ENCODE assay signal across 2 cellular contexts in the genomic region with DNA sequence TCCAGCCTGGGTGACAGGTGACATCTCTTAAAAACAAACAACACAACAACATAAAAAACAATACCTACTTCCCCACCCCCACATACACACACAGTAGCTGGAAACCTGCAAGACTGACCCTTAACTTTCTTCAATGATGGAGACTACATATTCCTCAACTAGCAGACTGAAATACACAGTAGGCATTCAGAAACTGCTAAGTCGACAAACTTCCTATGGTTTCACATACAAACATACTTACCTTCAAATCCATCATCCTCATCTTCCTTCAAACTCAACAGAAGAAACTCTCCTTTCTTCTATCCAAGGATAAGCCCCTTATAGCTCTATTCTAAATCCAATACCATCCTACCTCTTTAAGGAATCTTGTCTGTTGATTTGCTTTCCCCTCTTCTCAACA.
TF ChIP-seq lines count a peak whose summit lies in the region.

No MANE protein-coding gene starts in this region.

TF ChIP-seq in IMR-90, 13 proteins besides CTCF, POLR2A, EP300 and RAD21:
- no peak for TF ChIP-seq MAZ (IDR thresholded peaks at IDR 0.05; ENCODE audit: borderline replicate concordance, low read depth, low read length)
- TF ChIP-seq, protein P1, sequence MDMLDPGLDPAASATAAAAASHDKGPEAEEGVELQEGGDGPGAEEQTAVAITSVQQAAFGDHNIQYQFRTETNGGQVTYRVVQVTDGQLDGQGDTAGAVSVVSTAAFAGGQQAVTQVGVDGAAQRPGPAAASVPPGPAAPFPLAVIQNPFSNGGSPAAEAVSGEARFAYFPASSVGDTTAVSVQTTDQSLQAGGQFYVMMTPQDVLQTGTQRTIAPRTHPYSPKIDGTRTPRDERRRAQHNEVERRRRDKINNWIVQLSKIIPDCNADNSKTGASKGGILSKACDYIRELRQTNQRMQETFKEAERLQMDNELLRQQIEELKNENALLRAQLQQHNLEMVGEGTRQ (IDR thresholded peaks at IDR 0.05; ENCODE audit: low read depth, low read length): no peak
- TF ChIP-seq MAFK (IDR thresholded peaks at IDR 0.05; ENCODE audit: low read depth, low read length): peak; percentile 49; the same call in 1 of the 2 replicates

TF ChIP-seq in K562, 482 proteins besides CTCF, POLR2A, EP300 and RAD21:
- TF ChIP-seq KDM4B (IDR thresholded peaks at IDR 0.05; ENCODE audit: borderline replicate concordance in 2 of 2, low read depth in 1 of 2) (no peak), CSDE1 (IDR thresholded peaks at IDR 0.05) (no peak), SOX6 (IDR thresholded peaks at IDR 0.05) (no peak), C11orf30 (IDR thresholded peaks at IDR 0.05; ENCODE audit: low read depth) (peak; percentile 84), CHD4 (IDR thresholded peaks at IDR 0.05; ENCODE audit: insufficient read depth, insufficient replicate concordance, low read depth, low read length, poor library complexity, severe bottlenecking) (no peak), ZBTB8A (IDR thresholded peaks at IDR 0.05; ENCODE audit: partially characterized antibody) (no peak), ZNF24 (IDR thresholded peaks at IDR 0.05) (no peak), MAFF (IDR thresholded peaks at IDR 0.05; ENCODE audit: low read length) (peak; percentile 15; the same call in 1 of the 2 replicates), ZNF316 (IDR thresholded peaks at IDR 0.05) (peak; percentile 88), MAFG (tag; conservative IDR thresholded peaks at IDR 0.05) (peak; percentile 76)
- TF ChIP-seq, protein P2, sequence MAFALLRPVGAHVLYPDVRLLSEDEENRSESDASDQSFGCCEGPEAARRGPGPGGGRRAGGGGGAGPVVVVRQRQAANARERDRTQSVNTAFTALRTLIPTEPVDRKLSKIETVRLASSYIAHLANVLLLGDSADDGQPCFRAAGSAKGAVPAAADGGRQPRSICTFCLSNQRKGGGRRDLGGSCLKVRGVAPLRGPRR (CRISPR knock-in tag; IDR thresholded peaks at IDR 0.05): no peak
- TF ChIP-seq, protein P3, sequence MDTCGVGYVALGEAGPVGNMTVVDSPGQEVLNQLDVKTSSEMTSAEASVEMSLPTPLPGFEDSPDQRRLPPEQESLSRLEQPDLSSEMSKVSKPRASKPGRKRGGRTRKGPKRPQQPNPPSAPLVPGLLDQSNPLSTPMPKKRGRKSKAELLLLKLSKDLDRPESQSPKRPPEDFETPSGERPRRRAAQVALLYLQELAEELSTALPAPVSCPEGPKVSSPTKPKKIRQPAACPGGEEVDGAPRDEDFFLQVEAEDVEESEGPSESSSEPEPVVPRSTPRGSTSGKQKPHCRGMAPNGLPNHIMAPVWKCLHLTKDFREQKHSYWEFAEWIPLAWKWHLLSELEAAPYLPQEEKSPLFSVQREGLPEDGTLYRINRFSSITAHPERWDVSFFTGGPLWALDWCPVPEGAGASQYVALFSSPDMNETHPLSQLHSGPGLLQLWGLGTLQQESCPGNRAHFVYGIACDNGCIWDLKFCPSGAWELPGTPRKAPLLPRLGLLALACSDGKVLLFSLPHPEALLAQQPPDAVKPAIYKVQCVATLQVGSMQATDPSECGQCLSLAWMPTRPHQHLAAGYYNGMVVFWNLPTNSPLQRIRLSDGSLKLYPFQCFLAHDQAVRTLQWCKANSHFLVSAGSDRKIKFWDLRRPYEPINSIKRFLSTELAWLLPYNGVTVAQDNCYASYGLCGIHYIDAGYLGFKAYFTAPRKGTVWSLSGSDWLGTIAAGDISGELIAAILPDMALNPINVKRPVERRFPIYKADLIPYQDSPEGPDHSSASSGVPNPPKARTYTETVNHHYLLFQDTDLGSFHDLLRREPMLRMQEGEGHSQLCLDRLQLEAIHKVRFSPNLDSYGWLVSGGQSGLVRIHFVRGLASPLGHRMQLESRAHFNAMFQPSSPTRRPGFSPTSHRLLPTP (IDR thresholded peaks at IDR 0.05; ENCODE audit: borderline replicate concordance, extremely low read depth, insufficient read length): no peak
- TF ChIP-seq, protein P4, sequence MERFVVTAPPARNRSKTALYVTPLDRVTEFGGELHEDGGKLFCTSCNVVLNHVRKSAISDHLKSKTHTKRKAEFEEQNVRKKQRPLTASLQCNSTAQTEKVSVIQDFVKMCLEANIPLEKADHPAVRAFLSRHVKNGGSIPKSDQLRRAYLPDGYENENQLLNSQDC (CRISPR knock-in tag; IDR thresholded peaks at IDR 0.05): no peak
- TF ChIP-seq, protein P5, sequence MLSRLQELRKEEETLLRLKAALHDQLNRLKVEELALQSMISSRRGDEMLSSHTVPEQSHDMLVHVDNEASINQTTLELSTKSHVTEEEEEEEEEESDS (CRISPR knock-in tag; IDR thresholded peaks at IDR 0.05): no peak
